Comparison of ENCODE assay signal across 26 cellular contexts in the genomic region with DNA sequence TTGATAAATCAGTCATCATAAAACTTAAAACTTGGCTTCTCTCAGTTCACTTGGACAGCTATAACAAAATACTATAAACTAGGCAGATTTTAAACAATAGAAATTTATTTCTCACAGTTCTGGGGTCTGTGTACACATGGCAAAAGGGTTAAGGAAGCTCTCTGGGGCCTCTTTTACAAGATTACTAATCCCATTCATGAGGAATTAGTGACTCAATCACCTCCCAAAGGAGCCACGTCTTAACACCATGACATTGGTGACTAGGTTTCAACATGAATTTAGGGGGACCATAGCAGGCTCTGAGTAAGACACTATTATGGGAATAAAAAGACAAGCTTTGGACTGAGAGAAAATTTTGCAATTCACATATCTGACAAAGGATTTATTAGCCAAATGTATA.
"Had no signal": no experiment of that assay in that cellular context is flagged by ENCODE, and none has a peak within 500 bp of the region (broad histone marks: within the 10 kb centered on the region; RNA-seq: fewer than 3 reads in every experiment).

No MANE protein-coding gene starts in this region.

- DNase-seq: activated CD4-positive, alpha-beta memory T cell treated with anti-CD3 and anti-CD28 coated beads, Interleukin-2, amount 10 ng/mL, durations not matched to agents 7 days and 5 days; activated CD4-positive, alpha-beta T cell treated with anti-CD3 and anti-CD28 coated beads for 36 hours; activated CD4-positive, alpha-beta T cell treated with anti-CD3 and anti-CD28 coated beads, Interleukin-2, amount 10 ng/mL, durations not matched to agents 7 days and 5 days; activated CD4-positive, alpha-beta T cell treated with anti-CD3 and anti-CD28 coated beads, Interleukin-2, amount 50 U/mL, for 4 hours; activated CD4-positive, CD25-positive, alpha-beta regulatory T cell; activated CD4-positive, CD25-positive, alpha-beta regulatory T cell treated with anti-CD3 and anti-CD28 coated beads, Interleukin-2, amount 50 U/mL, for 72 hours; activated CD8-positive, alpha-beta memory T cell treated with anti-CD3 and anti-CD28 coated beads, Interleukin-2, amount 50 U/mL, for 48 hours; activated gamma-delta T cell; activated naive CD4-positive, alpha-beta T cell; activated naive CD4-positive, alpha-beta T cell treated with anti-CD3 and anti-CD28 coated beads, Interleukin-2, amount 10 ng/mL, durations not matched to agents 7 days and 5 days; activated naive CD8-positive, alpha-beta T cell treated with anti-CD3 and anti-CD28 coated beads, Interleukin-2, amount 10 ng/mL, durations not matched to agents 7 days and 5 days; activated T-cell treated with anti-CD3 and anti-CD28 coated beads for 4 hours; activated T-cell treated with anti-CD3 and anti-CD28 coated beads, Interleukin-2, amount 50 U/mL, for 24 hours; activated T-cell treated with anti-CD3 and anti-CD28 coated beads, Interleukin-2, amount 50 U/mL, for 72 hours; central memory CD4-positive, alpha-beta T cell; cerebellar nuclear complex; colonic mucosa; effector CD8-positive, alpha-beta T cell; foreskin fibroblast; head of caudate nucleus; T-helper 17 cell had no signal

- H3K27me3 Mint-ChIP-seq: activated CD4-positive, alpha-beta T cell treated with anti-CD3 and anti-CD28 coated beads, Interleukin-2, amount 10 ng/mL, durations not matched to agents 7 days and 5 days; activated naive CD4-positive, alpha-beta T cell treated with anti-CD3 and anti-CD28 coated beads, Interleukin-2, amount 10 ng/mL, durations not matched to agents 7 days and 5 days; activated T-cell treated with anti-CD3 and anti-CD28 coated beads, Interleukin-2, amount 50 U/mL, for 24 hours; brain had no signal

- H3K4me1 Mint-ChIP-seq: activated CD4-positive, alpha-beta memory T cell treated with anti-CD3 and anti-CD28 coated beads, Interleukin-2, amount 10 ng/mL, durations not matched to agents 7 days and 5 days; activated CD4-positive, alpha-beta T cell treated with anti-CD3 and anti-CD28 coated beads for 36 hours; activated CD4-positive, alpha-beta T cell treated with anti-CD3 and anti-CD28 coated beads, Interleukin-2, amount 10 ng/mL, durations not matched to agents 7 days and 5 days; activated naive CD4-positive, alpha-beta T cell treated with anti-CD3 and anti-CD28 coated beads, Interleukin-2, amount 10 ng/mL, durations not matched to agents 7 days and 5 days; activated naive CD8-positive, alpha-beta T cell treated with anti-CD3 and anti-CD28 coated beads, Interleukin-2, amount 10 ng/mL, durations not matched to agents 7 days and 5 days; T-helper 17 cell had no signal

- H3K4me3 Mint-ChIP-seq: activated CD4-positive, alpha-beta memory T cell treated with anti-CD3 and anti-CD28 coated beads, Interleukin-2, amount 10 ng/mL, durations not matched to agents 7 days and 5 days; activated CD4-positive, alpha-beta T cell treated with anti-CD3 and anti-CD28 coated beads for 36 hours; activated CD4-positive, alpha-beta T cell treated with anti-CD3 and anti-CD28 coated beads, Interleukin-2, amount 10 ng/mL, durations not matched to agents 7 days and 5 days; activated naive CD4-positive, alpha-beta T cell treated with anti-CD3 and anti-CD28 coated beads, Interleukin-2, amount 10 ng/mL, durations not matched to agents 7 days and 5 days; activated naive CD8-positive, alpha-beta T cell treated with anti-CD3 and anti-CD28 coated beads, Interleukin-2, amount 10 ng/mL, durations not matched to agents 7 days and 5 days; activated T-cell treated with anti-CD3 and anti-CD28 coated beads, Interleukin-2, amount 50 U/mL, for 24 hours; activated T-cell treated with anti-CD3 and anti-CD28 coated beads, Interleukin-2, amount 50 U/mL, for 72 hours; brain; T-helper 17 cell had no signal

- H3K9me3 Mint-ChIP-seq: activated CD4-positive, alpha-beta memory T cell treated with anti-CD3 and anti-CD28 coated beads, Interleukin-2, amount 10 ng/mL, durations not matched to agents 7 days and 5 days; activated CD4-positive, alpha-beta T cell treated with anti-CD3 and anti-CD28 coated beads, Interleukin-2, amount 10 ng/mL, durations not matched to agents 7 days and 5 days had no signal

- H3K9me3 ChIP-seq: ascending aorta, colonic mucosa had no signal

- H3K27ac ChIP-seq: ascending aorta, breast epithelium, cardiac muscle cell, colonic mucosa had no signal

- H3K4me1 ChIP-seq: ascending aorta, breast epithelium, colonic mucosa had no signal

- H3K27ac Mint-ChIP-seq: activated CD4-positive, alpha-beta memory T cell treated with anti-CD3 and anti-CD28 coated beads, Interleukin-2, amount 10 ng/mL, durations not matched to agents 7 days and 5 days; activated CD4-positive, alpha-beta T cell treated with anti-CD3 and anti-CD28 coated beads for 36 hours; activated CD4-positive, alpha-beta T cell treated with anti-CD3 and anti-CD28 coated beads, Interleukin-2, amount 10 ng/mL, durations not matched to agents 7 days and 5 days; activated naive CD4-positive, alpha-beta T cell treated with anti-CD3 and anti-CD28 coated beads, Interleukin-2, amount 10 ng/mL, durations not matched to agents 7 days and 5 days; activated naive CD4-positive, alpha-beta T cell treated with anti-CD3 and anti-CD28 coated beads, Interleukin-2, amount 50 U/mL, for 72 hours; activated naive CD8-positive, alpha-beta T cell treated with anti-CD3 and anti-CD28 coated beads, Interleukin-2, amount 10 ng/mL, durations not matched to agents 7 days and 5 days; activated T-cell treated with anti-CD3 and anti-CD28 coated beads, Interleukin-2, amount 50 U/mL, for 24 hours; activated T-cell treated with anti-CD3 and anti-CD28 coated beads, Interleukin-2, amount 50 U/mL, for 72 hours; T-helper 17 cell had no signal

- H3K27me3 ChIP-seq: ascending aorta, breast epithelium, cardiac muscle cell, colonic mucosa had no signal

- H3K36me3 Mint-ChIP-seq: activated naive CD4-positive, alpha-beta T cell treated with anti-CD3 and anti-CD28 coated beads, Interleukin-2, amount 10 ng/mL, durations not matched to agents 7 days and 5 days; activated naive CD4-positive, alpha-beta T cell treated with anti-CD3 and anti-CD28 coated beads, Interleukin-2, amount 50 U/mL, for 72 hours; activated naive CD8-positive, alpha-beta T cell treated with anti-CD3 and anti-CD28 coated beads, Interleukin-2, amount 10 ng/mL, durations not matched to agents 7 days and 5 days; brain had no signal

- H3K4me3 ChIP-seq: ascending aorta, breast epithelium, cardiac muscle cell, colonic mucosa had no signal

- H3K36me3 ChIP-seq: ascending aorta, breast epithelium, cardiac muscle cell, colonic mucosa had no signal
